ENCODE assay signal across 20 cellular contexts in the genomic region with DNA sequence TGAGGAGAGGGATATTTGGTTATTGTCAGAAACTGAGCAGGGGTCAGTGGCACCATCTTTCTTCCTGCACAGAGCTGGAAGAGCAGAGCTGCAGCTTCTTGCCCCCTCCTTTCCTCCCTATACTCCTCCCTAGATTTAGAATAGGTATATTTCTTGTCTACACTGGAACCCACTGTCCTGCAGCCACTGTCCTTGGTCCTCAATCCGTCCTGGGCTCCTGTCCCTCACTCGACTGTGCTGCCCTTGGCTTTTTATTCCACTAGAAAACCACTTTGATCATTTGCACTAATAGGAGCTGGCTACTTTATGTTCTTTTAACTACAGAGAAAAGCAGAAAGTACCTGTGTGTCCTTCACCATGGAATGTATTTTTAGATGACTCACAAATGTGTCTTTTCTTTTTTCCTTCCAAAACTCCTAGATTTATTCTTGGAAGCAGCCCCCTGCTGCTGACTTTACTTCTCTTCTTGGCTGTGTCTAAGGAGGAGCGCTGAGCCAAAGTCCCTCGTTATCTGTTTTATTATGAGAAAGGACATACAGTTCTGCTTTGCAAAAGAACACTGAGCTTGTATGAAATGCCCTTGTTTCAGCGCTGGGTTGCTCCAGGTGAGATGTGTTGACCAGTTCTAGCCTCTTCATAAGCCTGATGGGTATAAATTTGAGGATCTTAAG.
DNase-seq lines count a peak whose midpoint lies in the region; FAIRE-seq and TF ChIP-seq lines count a peak whose summit lies in the region.
"Had no signal": no experiment of that assay in that cellular context is flagged by ENCODE, and none has a peak within 500 bp of the region (broad histone marks: within the 10 kb centered on the region; RNA-seq: fewer than 3 reads in every experiment).

No MANE protein-coding gene starts in this region.

- H3K9me3 ChIP-seq in HEK293 (ENCODE audit: control insufficient read depth, insufficient read depth, low read depth, low read length) (no peaks in the 10 kb centered on the region), testis (no peaks in the 10 kb centered on the region)
- H3K9me3 ChIP-seq: A549, Caco-2, HAP-1 had no signal

- CTCF ChIA-PET in HEK293 (lab: Yijun Ruan, JAX): no interaction called here

- no peak for TF ChIP-seq CTCF in 22Rv1 (IDR thresholded peaks at IDR 0.05)
- TF ChIP-seq CTCF in HEK293 (tag by site-specific recombination; IDR thresholded peaks at IDR 0.05): no peak
- no peak for TF ChIP-seq CTCF in bronchial epithelial cell (IDR thresholded peaks at IDR 0.05; ENCODE audit: insufficient read depth, low read length, severe bottlenecking)
- no peak for TF ChIP-seq CTCF in testis (IDR thresholded peaks at IDR 0.05)

- intact Hi-C loops in testis (cut with DNase I; ENCODE audit: low total_unique reads): no loop called here

- no peak for FAIRE-seq in bronchial epithelial cell (lab: Jason Lieb, UNC)
- FAIRE-seq: A549, D721Med, GM12892, GM18507, HepG2 had no signal

- 37 to 38% methylated on average over 5 of the region's 5 CpGs for WGBS in testis, 2 donors

- POLR2A ChIA-PET in HEK293 (lab: Yijun Ruan, JAX): no interaction called here

- no peaks in the 10 kb centered on the region for H3K36me3 ChIP-seq in HEK293 (ENCODE audit: control insufficient read depth in 2 of 2, insufficient read depth in 1 of 2, low read length in 2 of 2)
- no peaks in the 10 kb centered on the region for H3K36me3 ChIP-seq in bronchial epithelial cell (ENCODE audit: control insufficient read depth, insufficient read depth, low read length)
- no peaks in the 10 kb centered on the region for H3K36me3 ChIP-seq in testis (ENCODE audit: low read depth, missing control alignments)
- H3K36me3 ChIP-seq: HAP-1 had no signal

- no peaks in the 10 kb centered on the region for H3K4me1 ChIP-seq in HEK293 (ENCODE audit: control insufficient read depth, insufficient read depth, low read length)
- H3K4me1 ChIP-seq in testis: peaks cover 16% of the 10 kb centered on the region
- H3K4me1 ChIP-seq: A549, Caco-2, HAP-1 had no signal

- H3K4me3 ChIP-seq in HEK293 (ENCODE audit: low read depth, low read length) (no peak overlapping the region), bronchial epithelial cell (ENCODE audit: low read depth, low read length) (no peak overlapping the region), testis (no peak overlapping the region)
- H3K4me3 ChIP-seq: A549, GM23248, HAP-1 had no signal

- DNase-seq in bronchial epithelial cell (ENCODE audit: low read depth): peak; percentile 5
- DNase-seq in testis: peak; percentile 76
- no peak for DNase-seq in islet precursor cell
- DNase-seq in activated T-cell treated with anti-CD3 and anti-CD28 coated beads for 4 hours: no peak
- DNase-seq: AML-193; Caco-2; CD4-positive, alpha-beta T cell; DMS153; DMS79; GDM1; GM23248 had no signal

- H3K27me3 ChIP-seq in bronchial epithelial cell (ENCODE audit: control insufficient read depth, insufficient read depth, low read length) (no peaks in the 10 kb centered on the region), testis (no peaks in the 10 kb centered on the region)

- H3K27ac ChIP-seq in 22Rv1 (peak overlapping the region; percentile 16; the same call in 1 of the 2 replicates), HEK293 (ENCODE audit: extremely low read depth, low read depth, low read length) (no peak overlapping the region), testis (peak overlapping the region in 1 of 2 donors; percentile 44)
- H3K27ac ChIP-seq: A549, C4-2B, GM23248 had no signal

- TF ChIP-seq POLR2A in testis (IDR thresholded peaks at IDR 0.05): no peak

TF ChIP-seq in HEK293, 187 proteins besides CTCF, POLR2A, EP300 and RAD21:
- no peak for TF ChIP-seq KLF9 (tag by site-specific recombination; IDR thresholded peaks at IDR 0.05; ENCODE audit: low read depth)
- no peak for TF ChIP-seq ZNF394 (tag by site-specific recombination; IDR thresholded peaks at IDR 0.05; ENCODE audit: borderline replicate concordance)
- no peak for TF ChIP-seq ZBTB20 (tag by site-specific recombination; IDR thresholded peaks at IDR 0.05)
- no peak for TF ChIP-seq ZNF660 (tag by site-specific recombination; IDR thresholded peaks at IDR 0.05)
- peak; percentile 83 for TF ChIP-seq REST (tag by site-specific recombination; IDR thresholded peaks at IDR 0.05)
TF ChIP-seq in HEK293: peak in this region for 1.

Comparison
In these comparisons a context has a peak if more than half of its experiments do, and no peak if none do; other contexts are left out.
1. DNase-seq: peak in bronchial epithelial cell (single experiment) and testis (single experiment); none in islet precursor cell (single experiment) and activated T-cell treated with anti-CD3 and anti-CD28 coated beads for 4 hours (single experiment).